Comparison of ENCODE assay signal across 24 cellular contexts in genomic region chr11:1221848-1222311, GRCh38. TPM values are rescaled to one million over a fixed set of nuclear protein-coding genes. Genes with fewer than 3 reads are reported as not detected.
DNase-seq lines count a peak whose midpoint lies in the region; ATAC-seq, FAIRE-seq and TF ChIP-seq lines count a peak whose summit lies in the region.
"Had no signal": no experiment of that assay in that cellular context is flagged by ENCODE, and none has a peak within 500 bp of the region (broad histone marks: within the 10 kb centered on the region; RNA-seq: fewer than 3 reads in every experiment).

No MANE protein-coding gene starts in this region.

- H3K36me3 ChIP-seq in kidney (ENCODE audit: control insufficient read depth in 1 of 2, insufficient read depth in 2 of 2, low read length in 2 of 2), result no peaks in the 10 kb centered on the region
- no peaks in the 10 kb centered on the region for H3K36me3 ChIP-seq in psoas muscle (ENCODE audit: insufficient read depth in 1 of 2, low read depth in 1 of 2)
- H3K36me3 ChIP-seq: MG63, thyroid gland had no signal

- H3K4me1 ChIP-seq in kidney (ENCODE audit: control insufficient read depth in 1 of 2, insufficient read depth in 1 of 2, low read depth in 1 of 2, low read length in 2 of 2) (no peaks in the 10 kb centered on the region), psoas muscle (no peaks in the 10 kb centered on the region)
- H3K4me1 ChIP-seq: foreskin keratinocyte had no signal

- H3K4me1 Mint-ChIP-seq in WTC11 (peaks cover 3% of the 10 kb centered on the region), mesothelial cell of epicardium (no peaks in the 10 kb centered on the region)
- H3K4me1 Mint-ChIP-seq: activated naive CD4-positive, alpha-beta T cell treated with anti-CD3 and anti-CD28 coated beads, Interleukin-2, amount 10 ng/mL, durations not matched to agents 7 days and 5 days; CD8-positive, alpha-beta memory T cell; central memory CD8-positive, alpha-beta T cell; naive thymus-derived CD4-positive, alpha-beta T cell had no signal

- no peak overlapping the region for H3K4me3 Mint-ChIP-seq in WTC11
- no peak overlapping the region for H3K4me3 Mint-ChIP-seq in mesothelial cell of epicardium
- H3K4me3 Mint-ChIP-seq: activated naive CD4-positive, alpha-beta T cell treated with anti-CD3 and anti-CD28 coated beads, Interleukin-2, amount 10 ng/mL, durations not matched to agents 7 days and 5 days; activated T-cell treated with anti-CD3 and anti-CD28 coated beads, Interleukin-2, amount 50 U/mL, for 72 hours; CD8-positive, alpha-beta memory T cell; central memory CD8-positive, alpha-beta T cell; naive thymus-derived CD4-positive, alpha-beta T cell had no signal

- no peaks in the 10 kb centered on the region for H3K9me3 ChIP-seq in kidney (ENCODE audit: control insufficient read depth in 1 of 2, low read length in 2 of 2)
- no peaks in the 10 kb centered on the region for H3K9me3 ChIP-seq in psoas muscle
- H3K9me3 ChIP-seq: MG63, thyroid gland had no signal

- intact Hi-C loops in kidney (cut with DNase I) (no loop called here), psoas muscle (cut with DNase I) (no loop called here)

- DNase-seq in D341Med (ENCODE audit: low spot score), result peak; percentile 33
- DNase-seq in WTC11 (ENCODE audit: low spot score), result peak; percentile 9
- peak; percentile 64 for DNase-seq in kidney
- peak; percentile 5 to 38 for DNase-seq in psoas muscle
- DNase-seq in HCEC 1CT, result no peak
- DNase-seq in mesothelial cell of epicardium (ENCODE audit: low spot score in 2 of 2, unreplicated experiment in 2 of 2), result no peak
- DNase-seq: activated CD4-positive, alpha-beta T cell treated with anti-CD3 and anti-CD28 coated beads for 4 hours; activated T-cell treated with anti-CD3 and anti-CD28 coated beads, Interleukin-2, amount 50 U/mL, for 72 hours; erythroblast; foreskin keratinocyte; hippocampal formation; NCI-H446 treated with DMSO at 0.1 percent for 48 hours; stimulated activated CD4-positive, alpha-beta T cell treated with anti-CD3 and anti-CD28 coated beads, Interleukin-2, amount 100 ng/mL, for 48 hours; stimulated activated naive CD8-positive, alpha-beta T cell treated with anti-CD3 and anti-CD28 coated beads, Interleukin-15, Interleukin-2, amounts not matched to agents 100 U/mL and 50 U/mL, for 24 hours; thyroid gland had no signal

- no peaks in the 10 kb centered on the region; the same call in 1 of the 2 replicates for H3K9me3 Mint-ChIP-seq in WTC11
- H3K9me3 Mint-ChIP-seq in mesothelial cell of epicardium, result no peaks in the 10 kb centered on the region
- H3K9me3 Mint-ChIP-seq: activated naive CD4-positive, alpha-beta T cell treated with anti-CD3 and anti-CD28 coated beads, Interleukin-2, amount 10 ng/mL, durations not matched to agents 7 days and 5 days; activated T-cell treated with anti-CD3 and anti-CD28 coated beads, Interleukin-2, amount 50 U/mL, for 72 hours; CD8-positive, alpha-beta memory T cell; central memory CD8-positive, alpha-beta T cell had no signal

- ATAC-seq in WTC11, result no peak
- no peak for ATAC-seq in psoas muscle
- no peak for ATAC-seq in GM21737 (IDR thresholded peaks at IDR 0.05; ENCODE audit: unreplicated experiment)
- no peak for ATAC-seq in GM19395 (IDR thresholded peaks at IDR 0.05; ENCODE audit: unreplicated experiment)
- ATAC-seq: activated T-cell treated with anti-CD3 and anti-CD28 coated beads, Interleukin-2, amount 50 U/mL, for 72 hours; foreskin keratinocyte; naive thymus-derived CD4-positive, alpha-beta T cell; stimulated activated naive CD8-positive, alpha-beta T cell treated with anti-CD3 and anti-CD28 coated beads, Interleukin-15, Interleukin-2, amounts not matched to agents 100 U/mL and 50 U/mL, for 24 hours had no signal

- H3K36me3 Mint-ChIP-seq in WTC11, result no peaks in the 10 kb centered on the region
- no peaks in the 10 kb centered on the region for H3K36me3 Mint-ChIP-seq in mesothelial cell of epicardium
- H3K36me3 Mint-ChIP-seq: activated naive CD4-positive, alpha-beta T cell treated with anti-CD3 and anti-CD28 coated beads, Interleukin-2, amount 10 ng/mL, durations not matched to agents 7 days and 5 days; CD8-positive, alpha-beta memory T cell; naive thymus-derived CD4-positive, alpha-beta T cell had no signal

- no peak overlapping the region for H3K4me3 ChIP-seq in kidney (ENCODE audit: low read length in 2 of 2)
- H3K4me3 ChIP-seq in psoas muscle, result no peak overlapping the region
- H3K4me3 ChIP-seq: MG63, thyroid gland had no signal

- H3K27ac ChIP-seq in kidney (ENCODE audit: low read depth in 2 of 2, low read length in 2 of 2), result no peak overlapping the region
- H3K27ac ChIP-seq in psoas muscle, result no peak overlapping the region
- H3K27ac ChIP-seq: foreskin keratinocyte, thyroid gland had no signal

- POLR2A ChIA-PET in WTC11 (lab: Charles Lee), result interaction anchor here (0.5 to 0.6 kb wide), 2 partner anchors 9 to 301 kb away, joined by 4 read pairs; no protein-coding TSS in a partner anchor

- CTCF ChIA-PET in WTC11 (lab: Charles Lee), result no interaction called here

- WGBS in psoas muscle, 3 donors, result 77 to 83% (median 79%) methylated on average over 23 of the region's 23 CpGs

- H3K27me3 Mint-ChIP-seq in WTC11 (ENCODE audit: low read depth) (peaks cover 7% of the 10 kb centered on the region), mesothelial cell of epicardium (ENCODE audit: low read depth) (peaks cover 17% of the 10 kb centered on the region)

- H3K27ac Mint-ChIP-seq in WTC11 (no peak overlapping the region), mesothelial cell of epicardium (no peak overlapping the region)
- H3K27ac Mint-ChIP-seq: activated naive CD4-positive, alpha-beta T cell treated with anti-CD3 and anti-CD28 coated beads, Interleukin-2, amount 10 ng/mL, durations not matched to agents 7 days and 5 days; activated T-cell treated with anti-CD3 and anti-CD28 coated beads, Interleukin-2, amount 50 U/mL, for 72 hours; CD8-positive, alpha-beta memory T cell; naive thymus-derived CD4-positive, alpha-beta T cell had no signal

- TF ChIP-seq CTCF in WTC11 (IDR thresholded peaks at IDR 0.05) (no peak), kidney (IDR thresholded peaks at IDR 0.05; ENCODE audit: borderline replicate concordance, extremely low read depth, insufficient read depth) (no peak), psoas muscle (IDR thresholded peaks at IDR 0.05) (no peak), mesothelial cell of epicardium (IDR thresholded peaks at IDR 0.05; ENCODE audit: unreplicated experiment) (no peak)

- H3K27me3 ChIP-seq in psoas muscle (ENCODE audit: insufficient read depth in 3 of 3, low read length in 2 of 3), result peaks cover 0 to 75% (median 12%) of the 10 kb centered on the region in 3 donors
- H3K27me3 ChIP-seq: foreskin keratinocyte, thyroid gland had no signal

- H3K9ac ChIP-seq in kidney (ENCODE audit: low read length in 2 of 2), result no peak overlapping the region

- FAIRE-seq in kidney (lab: Jason Lieb, UNC), result no peak

TF ChIP-seq in WTC11, 78 proteins besides CTCF, POLR2A, EP300 and RAD21 (continues in another document):
- no peak for TF ChIP-seq SMAD4 (CRISPR knock-in tag; IDR thresholded peaks at IDR 0.05)
- TF ChIP-seq ELF4 (CRISPR knock-in tag; IDR thresholded peaks at IDR 0.05; ENCODE audit: low read depth), result no peak
- TF ChIP-seq ZNF232 (CRISPR knock-in tag; IDR thresholded peaks at IDR 0.05), result no peak
- no peak for TF ChIP-seq CBFB (CRISPR knock-in tag; IDR thresholded peaks at IDR 0.05; ENCODE audit: low read depth)
- no peak for TF ChIP-seq CREB1 (CRISPR knock-in tag; IDR thresholded peaks at IDR 0.05)
- no peak for TF ChIP-seq NFYB (CRISPR knock-in tag; conservative IDR thresholded peaks at IDR 0.05; ENCODE audit: low read depth)
- TF ChIP-seq ZNF121 (CRISPR knock-in tag; IDR thresholded peaks at IDR 0.05), result no peak
- TF ChIP-seq RELA (CRISPR knock-in tag; IDR thresholded peaks at IDR 0.05; ENCODE audit: borderline replicate concordance), result no peak
- TF ChIP-seq ZNF317 (CRISPR knock-in tag; IDR thresholded peaks at IDR 0.05; ENCODE audit: borderline replicate concordance, low read depth), result no peak
- no peak for TF ChIP-seq TEAD4 (CRISPR knock-in tag; IDR thresholded peaks at IDR 0.05)
- no peak for TF ChIP-seq ZNF532 (CRISPR knock-in tag; IDR thresholded peaks at IDR 0.05; ENCODE audit: borderline replicate concordance)
- TF ChIP-seq KAT7 (CRISPR knock-in tag; IDR thresholded peaks at IDR 0.05; ENCODE audit: borderline replicate concordance), result no peak

RNA-seq across cellular contexts. Expression of gene MUC5B, which starts 1.0 kb away (rescaled TPM):
- total RNA-seq in WTC11 (2021) (0.69 to 1.6 TPM (median 1.6 TPM) in 3 replicates), kidney (0.38 TPM), psoas muscle (under 1 TPM in 3 of 4 donors, not detected in 1; 0.02 to 0.41 (median 0.20) TPM), mesothelial cell of epicardium (not detected in 3 replicates)
- polyA plus RNA-seq in kidney (ENCODE audit: insufficient read depth, low read depth, low replicate concordance) (not detected), psoas muscle (under 1 TPM in 1 of 3 donors, not detected in 2; under 0.01 TPM)
- total RNA-seq: activated T-cell treated with anti-CD3 and anti-CD28 coated beads, Interleukin-2, amount 50 U/mL, for 72 hours; CD8-positive, alpha-beta memory T cell; Daoy; foreskin keratinocyte; naive thymus-derived CD4-positive, alpha-beta T cell; skeletal muscle tissue; thyroid gland had no signal
- polyA plus RNA-seq: CD8-positive, alpha-beta memory T cell; foreskin keratinocyte; naive thymus-derived CD4-positive, alpha-beta T cell had no signal

Comparison
In these comparisons a context has a peak if more than half of its experiments do, and no peak if none do; other contexts are left out.
1. DNase-seq: peak in D341Med (single experiment), WTC11 (single experiment), kidney (single experiment) and psoas muscle (2 of 2); none in HCEC 1CT (single experiment) and mesothelial cell of epicardium (0 of 2).